Comparison of ENCODE assay signal across 8 cellular contexts in genomic region chr9:35616681-35617459, GRCh38. TPM values are rescaled to one million over a fixed set of nuclear protein-coding genes. Genes with fewer than 3 reads are reported as not detected.
DNase-seq lines count a peak whose midpoint lies in the region; ATAC-seq and TF ChIP-seq lines count a peak whose summit lies in the region.

No MANE protein-coding gene starts in this region.

- ATAC-seq in natural killer cell, result peak; percentile 73 to 82 (median 80)

- H3K27ac Mint-ChIP-seq in natural killer cell, result peak overlapping the region; percentile 98 to 99
- H3K27ac Mint-ChIP-seq in stimulated activated naive CD8-positive, alpha-beta T cell treated with anti-CD3 and anti-CD28 coated beads, Interleukin-15, Interleukin-2, amounts not matched to agents 100 ng/mL and 50 ng/mL, for 24 hours, result peak overlapping the region; percentile 95

- no peak for TF ChIP-seq CTCF in natural killer cell (IDR thresholded peaks at IDR 0.05)

- DNase-seq in NCI-H82 (lab: John Stamatoyannopoulos, UW) (peak; percentile 50), NCI-H82 treated with DMSO at 0.1 percent for 48 hours (lab: John Stamatoyannopoulos, UW; ENCODE audit: unreplicated experiment) (no peak), NAMALWA (ENCODE audit: low spot score) (peak; percentile 73), activated T-cell treated with anti-CD3 and anti-CD28 coated beads for 4 hours (peak; percentile 29), fibroblast of gingiva (ENCODE audit: low read depth) (peak; percentile 56), natural killer cell (peak; percentile 85), NCI-H187 (lab: John Stamatoyannopoulos, UW) (no peak)

- peak overlapping the region; percentile 96 for H3K4me3 Mint-ChIP-seq in natural killer cell
- peak overlapping the region; percentile 84 for H3K4me3 Mint-ChIP-seq in stimulated activated naive CD8-positive, alpha-beta T cell treated with anti-CD3 and anti-CD28 coated beads, Interleukin-15, Interleukin-2, amounts not matched to agents 100 ng/mL and 50 ng/mL, for 24 hours

- intact Hi-C loops in natural killer cell (cut with micrococcal nuclease), result loop anchor here (2.0 to 5.0 kb wide), 2 partner anchors 42 to 115 kb away; partner anchors contain the start of genes CCDC107, CREB3, RMRP and TLN1

- H3K36me3 Mint-ChIP-seq in natural killer cell, result peaks cover 8% of the 10 kb centered on the region
- no peaks in the 10 kb centered on the region for H3K36me3 Mint-ChIP-seq in stimulated activated naive CD8-positive, alpha-beta T cell treated with anti-CD3 and anti-CD28 coated beads, Interleukin-15, Interleukin-2, amounts not matched to agents 100 ng/mL and 50 ng/mL, for 24 hours (ENCODE audit: low read depth)

- H3K9me3 Mint-ChIP-seq in natural killer cell, result no peaks in the 10 kb centered on the region
- H3K9me3 Mint-ChIP-seq in stimulated activated naive CD8-positive, alpha-beta T cell treated with anti-CD3 and anti-CD28 coated beads, Interleukin-15, Interleukin-2, amounts not matched to agents 100 ng/mL and 50 ng/mL, for 24 hours, result no peaks in the 10 kb centered on the region

- H3K4me1 Mint-ChIP-seq in natural killer cell, result peaks cover 59 to 65% of the 10 kb centered on the region in 2 donors
- H3K4me1 Mint-ChIP-seq in stimulated activated naive CD8-positive, alpha-beta T cell treated with anti-CD3 and anti-CD28 coated beads, Interleukin-15, Interleukin-2, amounts not matched to agents 100 ng/mL and 50 ng/mL, for 24 hours (ENCODE audit: low read depth), result peaks cover 64% of the 10 kb centered on the region

- H3K27me3 Mint-ChIP-seq in natural killer cell (ENCODE audit: low read depth in 2 of 2), result no peaks in the 10 kb centered on the region
- no peaks in the 10 kb centered on the region for H3K27me3 Mint-ChIP-seq in stimulated activated naive CD8-positive, alpha-beta T cell treated with anti-CD3 and anti-CD28 coated beads, Interleukin-15, Interleukin-2, amounts not matched to agents 100 ng/mL and 50 ng/mL, for 24 hours

RNA-seq across cellular contexts. Expression of gene CD72, which starts 1.3 kb away (rescaled TPM):
- total RNA-seq in natural killer cell, result 10 to 100 TPM; 27.0 to 48.1 (median 32.3) TPM

RNA-seq across cellular contexts. Expression of gene TESK1, which starts 11.8 kb away (rescaled TPM):
- total RNA-seq in natural killer cell, result 10 to 100 TPM; 40.7 to 72.5 (median 47.5) TPM

RNA-seq across cellular contexts. Expression of gene SIT1, which starts 33.9 kb away (rescaled TPM):
- total RNA-seq in natural killer cell, result 1 to 10 TPM in 2 of 3 donors, not detected in 1; 1.2 to 1.4 TPM

RNA-seq across cellular contexts. Expression of gene RMRP, which starts 40.9 kb away (rescaled TPM):
- 1,000 to 10,000 TPM; 5,042 to 6,602 (median 5,874) TPM for total RNA-seq in natural killer cell

RNA-seq across cellular contexts. Expression of gene CCDC107, which starts 41.2 kb away (rescaled TPM):
- total RNA-seq in natural killer cell, result 10 to 100 TPM; 30.9 to 37.9 (median 36.8) TPM

Comparison
In these comparisons a context has a peak if more than half of its experiments do, and no peak if none do; other contexts are left out.
1. DNase-seq: peak in NCI-H82 (single experiment), NAMALWA (single experiment), activated T-cell treated with anti-CD3 and anti-CD28 coated beads for 4 hours (single experiment), fibroblast of gingiva (single experiment) and natural killer cell (single experiment); none in NCI-H82 treated with DMSO at 0.1 percent for 48 hours (single experiment) and NCI-H187 (0 of 2).